8 cellular contexts compared by ENCODE assay signal in the genomic region with DNA sequence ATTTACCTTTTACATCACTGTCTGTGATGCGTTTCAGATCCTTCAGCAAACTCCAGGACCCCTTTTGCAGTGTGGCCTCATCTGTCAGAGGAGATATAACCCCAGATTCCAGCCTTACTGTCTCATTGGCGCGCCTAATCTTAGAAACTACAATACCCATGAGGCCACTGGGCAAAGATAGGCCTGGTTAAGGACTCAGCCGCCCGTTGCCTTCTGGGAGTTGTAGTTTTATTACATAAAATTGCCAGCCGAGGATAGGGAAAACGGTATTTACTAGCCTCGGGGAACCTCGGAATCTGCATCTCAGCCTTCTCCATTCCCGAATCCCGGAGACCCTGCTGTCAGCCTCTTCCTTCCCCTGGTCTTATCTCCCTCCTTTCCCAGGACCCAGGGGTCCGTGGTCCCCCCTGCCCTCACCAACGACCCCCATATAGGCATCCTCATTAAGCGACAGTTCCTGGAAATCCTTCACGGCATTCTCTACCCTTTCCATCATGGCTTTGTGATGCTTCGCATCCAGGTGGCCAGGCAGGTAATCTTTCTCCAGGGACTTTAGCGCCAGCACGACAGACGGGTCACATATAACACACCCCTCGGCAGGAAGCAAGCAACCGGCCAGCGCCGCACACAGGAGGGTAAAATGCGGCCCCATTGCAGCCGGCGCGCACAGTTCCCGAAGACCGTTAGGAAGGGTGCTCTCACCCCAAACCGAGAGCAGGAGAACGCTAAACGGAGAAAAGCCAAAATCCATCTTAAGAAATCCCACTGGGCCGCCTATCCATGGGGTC. TPM values are rescaled to one million over a fixed set of nuclear protein-coding genes. Genes with fewer than 3 reads are reported as not detected.
DNase-seq lines count a peak whose midpoint lies in the region; ATAC-seq, FAIRE-seq and TF ChIP-seq lines count a peak whose summit lies in the region.

No MANE protein-coding gene starts in this region.

- H2BK5ac ChIP-seq in H1 (ENCODE audit: low read depth, low read length) = peak overlapping the region; percentile 46; the same call in 1 of the 2 replicates

- WGBS in H1 (ENCODE audit: extremely low coverage in 1 of 2, insufficient coverage in 1 of 2, insufficient read length in 1 of 2, insufficient replicate concordance in 2 of 2, low coverage in 1 of 2, low lambda C conversion rate in 2 of 2, missing lambda C conversion rate in 1 of 2), 2 experiments = 68% methylated on average over 33 of the region's 33 CpGs; no CpG with 5 or more reads in 1 of the 2 experiments

- H3K36me3 Mint-ChIP-seq in activated CD8-positive, alpha-beta memory T cell treated with anti-CD3 and anti-CD28 coated beads, Interleukin-2, amount 10 ng/mL, durations not matched to agents 7 days and 5 days = no peaks in the 10 kb centered on the region
- peaks cover 11% of the 10 kb centered on the region; the same call in 1 of the 2 replicates for H3K36me3 Mint-ChIP-seq in WTC11
- H3K36me3 Mint-ChIP-seq in natural killer cell treated with Interleukin-12 subunit alpha and Interleukin-12 subunit beta and Interleukin-15 and Interleukin-18, amount 100 ng/mL, for 72 hours = peaks cover 4% of the 10 kb centered on the region

- POLR2A ChIA-PET in WTC11 (lab: Charles Lee) (interaction anchor here (1.1 to 1.5 kb wide), 2 partner anchors 20 to 34 kb away, joined by 3 to 5 read pairs; no protein-coding TSS in a partner anchor), H1 (lab: Charles Lee; ENCODE audit: partially characterized antibody) (interaction anchor here (0.8 to 5.6 kb wide), 12 partner anchors 11 to 127 kb away, joined by 3 to 30 read pairs (median 4); a partner anchor contains a TSS)

- no peaks in the 10 kb centered on the region for H3K9me3 Mint-ChIP-seq in activated CD8-positive, alpha-beta memory T cell treated with anti-CD3 and anti-CD28 coated beads, Interleukin-2, amount 10 ng/mL, durations not matched to agents 7 days and 5 days (ENCODE audit: low read depth)
- H3K9me3 Mint-ChIP-seq in WTC11 = no peaks in the 10 kb centered on the region
- no peaks in the 10 kb centered on the region for H3K9me3 Mint-ChIP-seq in natural killer cell treated with Interleukin-12 subunit alpha and Interleukin-12 subunit beta and Interleukin-15 and Interleukin-18, amount 100 ng/mL, for 72 hours

- H3K4ac ChIP-seq in H1 (replicated peaks; ENCODE audit: insufficient read length, low read depth, low read length) = no peak overlapping the region

- H3K14ac ChIP-seq in H1 (ENCODE audit: insufficient read length) = no peak overlapping the region

- TF ChIP-seq POLR2A in H1 (IDR thresholded peaks at IDR 0.05; ENCODE audit: control extremely low read depth in 1 of 2, low read depth in 2 of 2, low read length in 2 of 2) = no peak

- CTCF ChIA-PET in activated CD8-positive, alpha-beta memory T cell treated with anti-CD3 and anti-CD28 coated beads, Interleukin-2, amount 10 ng/mL, durations not matched to agents 7 days and 5 days (lab: Charles Lee) = interaction anchor here (1.3 kb wide), 1 partner anchor 91 kb away, joined by 6 read pairs; a partner anchor contains a TSS
- CTCF ChIA-PET in WTC11 (lab: Charles Lee) (interaction anchor here (1.3 to 3.4 kb wide), 3 partner anchors 100 to 248 kb away, joined by 3 to 11 read pairs (median 5); a partner anchor contains a TSS), H1 (lab: Charles Lee; ENCODE audit: partially characterized antibody) (interaction anchor here (0.6 to 1.1 kb wide), 3 partner anchors 16 to 354 kb away, joined by 3 read pairs; a partner anchor contains a TSS)

- H3K27ac ChIP-seq in H1 (ENCODE audit: low read depth, low read length) = no peak overlapping the region

- no peak overlapping the region for H3K27ac Mint-ChIP-seq in activated CD8-positive, alpha-beta memory T cell treated with anti-CD3 and anti-CD28 coated beads, Interleukin-2, amount 10 ng/mL, durations not matched to agents 7 days and 5 days
- peak overlapping the region; percentile 79; the same call in 1 of the 2 replicates for H3K27ac Mint-ChIP-seq in WTC11
- H3K27ac Mint-ChIP-seq in natural killer cell treated with Interleukin-12 subunit alpha and Interleukin-12 subunit beta and Interleukin-15 and Interleukin-18, amount 100 ng/mL, for 72 hours = peak overlapping the region in 1 of 2 donors; percentile 24

- H3K4me2 ChIP-seq in H1 (ENCODE audit: insufficient read depth in 1 of 2, low read depth in 2 of 2, low read length in 2 of 2) = peak overlapping the region in 1 of 2 experiments; percentile 78; a peak in 1 of 4 replicates

- H2AFZ ChIP-seq in H1 (ENCODE audit: low read length) = no peak overlapping the region

- ATAC-seq in activated CD8-positive, alpha-beta memory T cell treated with anti-CD3 and anti-CD28 coated beads, Interleukin-2, amount 10 ng/mL, durations not matched to agents 7 days and 5 days = peak; percentile 78
- peak; percentile 55 for ATAC-seq in WTC11
- peak; percentile 69 to 83 for ATAC-seq in natural killer cell treated with Interleukin-12 subunit alpha and Interleukin-12 subunit beta and Interleukin-15 and Interleukin-18, amount 100 ng/mL, for 72 hours

- no peak for TF ChIP-seq RAD21 in H1 (IDR thresholded peaks at IDR 0.05 in 1 of 2, conservative IDR thresholded peaks at IDR 0.05 in 1 of 2; ENCODE audit: low read depth in 2 of 2, low read length in 2 of 2)

- 0 out of 2 replicates have a peak overlapping the region, but pooled peaks have one; percentile 17 for H2AK5ac ChIP-seq in H1 (ENCODE audit: low read depth, low read length)

- H3K4me1 ChIP-seq in H1 (replicated peaks in 1 of 4; ENCODE audit: control insufficient read depth in 3 of 4, insufficient read depth in 4 of 4, low read length in 3 of 4) = peaks cover 5 to 17% (median 12%) of the 10 kb centered on the region in 4 experiments

- no peak overlapping the region for H3K18ac ChIP-seq in H1 (ENCODE audit: extremely low read depth, low read length)

- H3K36me3 ChIP-seq in H1 (ENCODE audit: control insufficient read depth in 2 of 4, insufficient read depth in 4 of 4, low read length in 3 of 4) = peaks cover 8 to 22% (median 10%) of the 10 kb centered on the region in 4 experiments

- H4K20me1 ChIP-seq in H1 (replicated peaks in 1 of 2; ENCODE audit: control insufficient read depth in 1 of 2, insufficient read depth in 2 of 2, low read length in 2 of 2) = peaks cover 3 to 7% of the 10 kb centered on the region in 2 experiments

- H4K5ac ChIP-seq in H1 (ENCODE audit: insufficient read length, low read depth, low read length) = no peak overlapping the region

- H3K4me3 ChIP-seq in H1 (ENCODE audit: extremely low read depth in 1 of 4, insufficient read depth in 2 of 4, low read depth in 3 of 4, low read length in 4 of 4) = no peak overlapping the region

- peak overlapping the region; percentile 0; the same call in 1 of the 2 replicates for H2BK12ac ChIP-seq in H1 (ENCODE audit: low read depth, low read length)

- H2BK20ac ChIP-seq in H1 (ENCODE audit: low read length) = no peak overlapping the region

- peaks cover 0 to 5% (median 2%) of the 10 kb centered on the region in 4 experiments; a peak in 3 of 7 replicates for H3K27me3 ChIP-seq in H1 (replicated peaks in 1 of 4; ENCODE audit: control insufficient read depth in 3 of 4, extremely low read depth in 1 of 4, insufficient read depth in 3 of 4, low read length in 3 of 4)

- H3K9me3 ChIP-seq in H1 (ENCODE audit: insufficient read depth in 2 of 2, low read depth in 1 of 2, low read length in 1 of 2) = no peaks in the 10 kb centered on the region

- no peak for FAIRE-seq in H1 (lab: Jason Lieb, UNC)

- H2BK120ac ChIP-seq in H1 (replicated peaks; ENCODE audit: low read depth, low read length) = no peak overlapping the region

- no peak overlapping the region for H3K23ac ChIP-seq in H1 (ENCODE audit: insufficient read length)

- H4K8ac ChIP-seq in H1 (ENCODE audit: extremely low read depth, insufficient read depth, low read length) = no peak overlapping the region

- no peak for TF ChIP-seq EP300 in H1 (IDR thresholded peaks at IDR 0.05; ENCODE audit: borderline replicate concordance in 1 of 2, low read depth in 2 of 2, low read length in 2 of 2)

- no peak overlapping the region for H4K91ac ChIP-seq in H1 (replicated peaks; ENCODE audit: insufficient read length, low read length)

- H3K56ac ChIP-seq in H1 (replicated peaks; ENCODE audit: insufficient read length, low read depth, low read length) = no peak overlapping the region

- H3K27me3 Mint-ChIP-seq in activated CD8-positive, alpha-beta memory T cell treated with anti-CD3 and anti-CD28 coated beads, Interleukin-2, amount 10 ng/mL, durations not matched to agents 7 days and 5 days = peaks cover 24% of the 10 kb centered on the region
- peaks cover 29% of the 10 kb centered on the region for H3K27me3 Mint-ChIP-seq in WTC11 (ENCODE audit: low read depth)
- peaks cover 11 to 12% of the 10 kb centered on the region in 2 donors for H3K27me3 Mint-ChIP-seq in natural killer cell treated with Interleukin-12 subunit alpha and Interleukin-12 subunit beta and Interleukin-15 and Interleukin-18, amount 100 ng/mL, for 72 hours

- no peak overlapping the region for H3K4me3 Mint-ChIP-seq in activated CD8-positive, alpha-beta memory T cell treated with anti-CD3 and anti-CD28 coated beads, Interleukin-2, amount 10 ng/mL, durations not matched to agents 7 days and 5 days
- peak overlapping the region; percentile 71 for H3K4me3 Mint-ChIP-seq in WTC11
- no peak overlapping the region for H3K4me3 Mint-ChIP-seq in natural killer cell treated with Interleukin-12 subunit alpha and Interleukin-12 subunit beta and Interleukin-15 and Interleukin-18, amount 100 ng/mL, for 72 hours

- peaks cover 0 to 9% of the 10 kb centered on the region in 2 experiments; a peak in 2 of 4 replicates for H3K79me2 ChIP-seq in H1 (ENCODE audit: control insufficient read depth in 1 of 2, insufficient read depth in 2 of 2, low read length in 2 of 2)

- peak; percentile 73 for DNase-seq in activated CD8-positive, alpha-beta memory T cell treated with anti-CD3 and anti-CD28 coated beads, Interleukin-2, amount 10 ng/mL, durations not matched to agents 7 days and 5 days
- DNase-seq in activated CD8-positive, alpha-beta memory T cell treated with anti-CD3 and anti-CD28 coated beads, Interleukin-2, amount 50 U/mL, for 48 hours = no peak
- DNase-seq in NCI-H2196 treated with DMSO at 0.1 percent for 48 hours (lab: John Stamatoyannopoulos, UW; ENCODE audit: unreplicated experiment) (peak; percentile 43), WTC11 (ENCODE audit: low spot score) (peak; percentile 70), H1 (ENCODE audit: low read depth in 1 of 2, low spot score in 2 of 2) (peak in 1 of 2 experiments; percentile 72), DMS79 treated with DMSO at 0.1 percent for 48 hours (lab: John Stamatoyannopoulos, UW) (no peak)
- no peak for DNase-seq in natural killer cell treated with Interleukin-12 subunit alpha and Interleukin-12 subunit beta and Interleukin-15 and Interleukin-18, amount 100 ng/mL, for 72 hours (ENCODE audit: low spot score)
- DNase-seq in activated CD4-positive, CD25-positive, alpha-beta regulatory T cell (lab: John Stamatoyannopoulos, UW) = no peak

- TF ChIP-seq CTCF in WTC11 (IDR thresholded peaks at IDR 0.05) (no peak), H1 (IDR thresholded peaks at IDR 0.05; ENCODE audit: control extremely low read depth in 1 of 3, insufficient read depth in 1 of 3, low read depth in 1 of 3, low read length in 3 of 3) (no peak)

- H3K9ac ChIP-seq in H1 (replicated peaks in 1 of 4; ENCODE audit: extremely low read depth in 1 of 4, low read depth in 3 of 4, low read length in 3 of 4) = no peak overlapping the region

- H2BK15ac ChIP-seq in H1 (ENCODE audit: low read length) = 0 out of 2 replicates have a peak overlapping the region, but pooled peaks have one; percentile 8

- H3K4me1 Mint-ChIP-seq in activated CD8-positive, alpha-beta memory T cell treated with anti-CD3 and anti-CD28 coated beads, Interleukin-2, amount 10 ng/mL, durations not matched to agents 7 days and 5 days = peaks cover 8% of the 10 kb centered on the region
- peaks cover 29% of the 10 kb centered on the region for H3K4me1 Mint-ChIP-seq in WTC11
- H3K4me1 Mint-ChIP-seq in natural killer cell treated with Interleukin-12 subunit alpha and Interleukin-12 subunit beta and Interleukin-15 and Interleukin-18, amount 100 ng/mL, for 72 hours (ENCODE audit: low read depth in 2 of 2) = peaks cover 14 to 17% of the 10 kb centered on the region in 2 donors

- peaks cover 3% of the 10 kb centered on the region; the same call in 1 of the 2 replicates for H3K23me2 ChIP-seq in H1 (ENCODE audit: low read depth, low read length)

- peaks cover 6% of the 10 kb centered on the region; the same call in 1 of the 2 replicates for H3K79me1 ChIP-seq in H1 (ENCODE audit: low read depth, low read length)

RNA-seq across cellular contexts. Expression of a gene that starts 1.3 kb away (rescaled TPM):
- not detected for total RNA-seq in activated CD8-positive, alpha-beta memory T cell treated with anti-CD3 and anti-CD28 coated beads, Interleukin-2, amount 10 ng/mL, durations not matched to agents 7 days and 5 days
- 1.3 to 2.2 TPM (median 1.3 TPM) in 3 replicates for total RNA-seq in WTC11 (2021)
- 1.7 and 1.8 TPM in 2 replicates for total RNA-seq in H1 (2021; fragmentation: NEBNext Ultra II Directional; extraction: Animal tissue kit (Norgen Biotek cat#: 25700))
- 0.33 and 0.46 TPM in 2 replicates for polyA plus RNA-seq in H1 (2011; rRNA removed)
- 1.2 TPM for polyA plus RNA-seq in H1 (2011; cell fraction: cytosol; rRNA removed)
- 4.8 TPM for polyA plus RNA-seq in H1 (2011; cell fraction: nucleus; rRNA removed)
- 0.73 to 1.3 TPM (median 1.0 TPM) in 4 replicates for polyA plus RNA-seq in H1 (2012, experiment 1 of 2)
- 0.26 TPM for polyA plus RNA-seq in H1 (2012, experiment 2 of 2)
- 0.73 TPM for polyA plus RNA-seq in H1 (2013, experiment 1 of 2)
- polyA plus RNA-seq in H1 (2013, experiment 2 of 2) = 0.35 TPM
- polyA minus RNA-seq in H1 (2011; rRNA and poly(A)+ RNA removed) = 0.56 and 1.0 TPM in 2 replicates
- 0.51 TPM for polyA minus RNA-seq in H1 (2011; cell fraction: cytosol; rRNA and poly(A)+ RNA removed)
- polyA minus RNA-seq in H1 (2011; cell fraction: nucleus; rRNA and poly(A)+ RNA removed) = 4.8 TPM
- not detected for total RNA-seq in natural killer cell treated with Interleukin-12 subunit alpha and Interleukin-12 subunit beta and Interleukin-15 and Interleukin-18, amount 100 ng/mL, for 72 hours

RNA-seq across cellular contexts. Expression of a gene that starts 5.0 kb away (rescaled TPM):
- not detected for total RNA-seq in activated CD8-positive, alpha-beta memory T cell treated with anti-CD3 and anti-CD28 coated beads, Interleukin-2, amount 10 ng/mL, durations not matched to agents 7 days and 5 days
- 4.4 to 5.4 TPM (median 5.2 TPM) in 3 replicates for total RNA-seq in WTC11 (2021)
- total RNA-seq in H1 (2021; fragmentation: NEBNext Ultra II Directional; extraction: Animal tissue kit (Norgen Biotek cat#: 25700)) = 8.7 and 9.3 TPM in 2 replicates
- 11.4 and 16.4 TPM in 2 replicates for polyA plus RNA-seq in H1 (2011; rRNA removed)
- 9.0 TPM for polyA plus RNA-seq in H1 (2011; cell fraction: cytosol; rRNA removed)
- 17.4 TPM for polyA plus RNA-seq in H1 (2011; cell fraction: nucleus; rRNA removed)
- polyA plus RNA-seq in H1 (2012, experiment 1 of 2) = 4.5 to 8.8 TPM (median 8.1 TPM) in 4 replicates
- 8.5 TPM for polyA plus RNA-seq in H1 (2012, experiment 2 of 2)
- polyA plus RNA-seq in H1 (2013, experiment 1 of 2) = 6.0 TPM
- polyA plus RNA-seq in H1 (2013, experiment 2 of 2) = 6.0 TPM
- polyA minus RNA-seq in H1 (2011; rRNA and poly(A)+ RNA removed) = 3.3 and 5.7 TPM in 2 replicates
- 5.8 TPM for polyA minus RNA-seq in H1 (2011; cell fraction: cytosol; rRNA and poly(A)+ RNA removed)
- 7.2 TPM for polyA minus RNA-seq in H1 (2011; cell fraction: nucleus; rRNA and poly(A)+ RNA removed)
- total RNA-seq in natural killer cell treated with Interleukin-12 subunit alpha and Interleukin-12 subunit beta and Interleukin-15 and Interleukin-18, amount 100 ng/mL, for 72 hours = under 1 TPM; 0.12 to 0.95 TPM

RNA-seq across cellular contexts. Expression of a gene that starts 7.0 kb away (rescaled TPM):
- total RNA-seq in activated CD8-positive, alpha-beta memory T cell treated with anti-CD3 and anti-CD28 coated beads, Interleukin-2, amount 10 ng/mL, durations not matched to agents 7 days and 5 days = under 1 TPM; 0.06 to 0.09 TPM
- 9.9 to 11.5 TPM (median 10.1 TPM) in 3 replicates for total RNA-seq in WTC11 (2021)
- 12.2 and 12.9 TPM in 2 replicates for total RNA-seq in H1 (2021; fragmentation: NEBNext Ultra II Directional; extraction: Animal tissue kit (Norgen Biotek cat#: 25700))
- 7.4 and 12.4 TPM in 2 replicates for polyA plus RNA-seq in H1 (2011; rRNA removed)
- 10.5 TPM for polyA plus RNA-seq in H1 (2011; cell fraction: cytosol; rRNA removed)
- polyA plus RNA-seq in H1 (2011; cell fraction: nucleus; rRNA removed) = 13.8 TPM
- 6.4 to 7.6 TPM (median 7.4 TPM) in 4 replicates for polyA plus RNA-seq in H1 (2012, experiment 1 of 2)
- polyA plus RNA-seq in H1 (2012, experiment 2 of 2) = 6.4 TPM
- polyA plus RNA-seq in H1 (2013, experiment 1 of 2) = 8.6 TPM
- 9.4 TPM for polyA plus RNA-seq in H1 (2013, experiment 2 of 2)
- polyA minus RNA-seq in H1 (2011; rRNA and poly(A)+ RNA removed) = 10.9 and 15.3 TPM in 2 replicates
- polyA minus RNA-seq in H1 (2011; cell fraction: cytosol; rRNA and poly(A)+ RNA removed) = 13.0 TPM
- polyA minus RNA-seq in H1 (2011; cell fraction: nucleus; rRNA and poly(A)+ RNA removed) = 12.6 TPM
- under 1 TPM in 1 of 2 donors, not detected in 1; 0.21 TPM for total RNA-seq in natural killer cell treated with Interleukin-12 subunit alpha and Interleukin-12 subunit beta and Interleukin-15 and Interleukin-18, amount 100 ng/mL, for 72 hours

RNA-seq across cellular contexts. Expression of a gene that starts 9.9 kb away (rescaled TPM):
- not detected for total RNA-seq in activated CD8-positive, alpha-beta memory T cell treated with anti-CD3 and anti-CD28 coated beads, Interleukin-2, amount 10 ng/mL, durations not matched to agents 7 days and 5 days
- 0.21 to 0.44 TPM (median 0.26 TPM) in 3 replicates for total RNA-seq in WTC11 (2021)
- total RNA-seq in H1 (2021; fragmentation: NEBNext Ultra II Directional; extraction: Animal tissue kit (Norgen Biotek cat#: 25700)) = 0.48 TPM in 1 of 2 replicates, not detected in the other
- polyA plus RNA-seq in H1 (2011; rRNA removed) = 0.80 and 2.2 TPM in 2 replicates
- 1.5 TPM for polyA plus RNA-seq in H1 (2011; cell fraction: cytosol; rRNA removed)
- 5.9 TPM for polyA plus RNA-seq in H1 (2011; cell fraction: nucleus; rRNA removed)
- polyA plus RNA-seq in H1 (2012, experiment 1 of 2) = 0.41 to 0.80 TPM (median 0.75 TPM) in 3 of 4 replicates, not detected in the other
- 0.42 TPM for polyA plus RNA-seq in H1 (2012, experiment 2 of 2)
- 0.43 TPM for polyA plus RNA-seq in H1 (2013, experiment 1 of 2)
- polyA plus RNA-seq in H1 (2013, experiment 2 of 2) = 0.46 TPM
- polyA minus RNA-seq in H1 (2011; rRNA and poly(A)+ RNA removed) = 0.41 and 0.69 TPM in 2 replicates
- polyA minus RNA-seq in H1 (2011; cell fraction: cytosol; rRNA and poly(A)+ RNA removed) = not detected
- polyA minus RNA-seq in H1 (2011; cell fraction: nucleus; rRNA and poly(A)+ RNA removed) = 1.9 TPM
- not detected for total RNA-seq in natural killer cell treated with Interleukin-12 subunit alpha and Interleukin-12 subunit beta and Interleukin-15 and Interleukin-18, amount 100 ng/mL, for 72 hours

RNA-seq across cellular contexts. Expression of a gene that starts 25.9 kb away (rescaled TPM):
- total RNA-seq in activated CD8-positive, alpha-beta memory T cell treated with anti-CD3 and anti-CD28 coated beads, Interleukin-2, amount 10 ng/mL, durations not matched to agents 7 days and 5 days = 1 to 10 TPM; 1.0 to 1.1 TPM
- 1.4 to 2.2 TPM (median 1.6 TPM) in 3 replicates for total RNA-seq in WTC11 (2021)
- total RNA-seq in H1 (2021; fragmentation: NEBNext Ultra II Directional; extraction: Animal tissue kit (Norgen Biotek cat#: 25700)) = 2.0 and 2.9 TPM in 2 replicates
- 2.3 and 2.5 TPM in 2 replicates for polyA plus RNA-seq in H1 (2011; rRNA removed)
- 1.1 TPM for polyA plus RNA-seq in H1 (2011; cell fraction: cytosol; rRNA removed)
- 2.5 TPM for polyA plus RNA-seq in H1 (2011; cell fraction: nucleus; rRNA removed)
- 1.6 to 2.7 TPM (median 1.8 TPM) in 4 replicates for polyA plus RNA-seq in H1 (2012, experiment 1 of 2)
- polyA plus RNA-seq in H1 (2012, experiment 2 of 2) = 3.3 TPM
- polyA plus RNA-seq in H1 (2013, experiment 1 of 2) = 1.8 TPM
- polyA plus RNA-seq in H1 (2013, experiment 2 of 2) = 2.0 TPM
- 1.1 and 1.4 TPM in 2 replicates for polyA minus RNA-seq in H1 (2011; rRNA and poly(A)+ RNA removed)
- 2.7 TPM for polyA minus RNA-seq in H1 (2011; cell fraction: cytosol; rRNA and poly(A)+ RNA removed)
- 2.6 TPM for polyA minus RNA-seq in H1 (2011; cell fraction: nucleus; rRNA and poly(A)+ RNA removed)
- total RNA-seq in natural killer cell treated with Interleukin-12 subunit alpha and Interleukin-12 subunit beta and Interleukin-15 and Interleukin-18, amount 100 ng/mL, for 72 hours = 1 to 10 TPM; 1.0 to 1.2 TPM

Comparison
In these comparisons a context has a peak if more than half of its experiments do, and no peak if none do; other contexts are left out.
1. DNase-seq: peak in activated CD8-positive, alpha-beta memory T cell treated with anti-CD3 and anti-CD28 coated beads, Interleukin-2, amount 10 ng/mL, durations not matched to agents 7 days and 5 days (single experiment), NCI-H2196 treated with DMSO at 0.1 percent for 48 hours (single experiment) and WTC11 (single experiment); none in activated CD8-positive, alpha-beta memory T cell treated with anti-CD3 and anti-CD28 coated beads, Interleukin-2, amount 50 U/mL, for 48 hours (single experiment), natural killer cell treated with Interleukin-12 subunit alpha and Interleukin-12 subunit beta and Interleukin-15 and Interleukin-18, amount 100 ng/mL, for 72 hours (single experiment), DMS79 treated with DMSO at 0.1 percent for 48 hours (single experiment) and activated CD4-positive, CD25-positive, alpha-beta regulatory T cell (0 of 4).
2. Peak in every context shown above with its lines, with median percentiles within 50 percentile points of each other: ATAC-seq.